25 cellular contexts compared by ENCODE assay signal in genomic region chr6:100144991-100145390, GRCh38.
"Had no signal": no experiment of that assay in that cellular context is flagged by ENCODE, and none has a peak within 500 bp of the region (broad histone marks: within the 10 kb centered on the region; RNA-seq: fewer than 3 reads in every experiment).

No MANE protein-coding gene starts in this region.

- ATAC-seq: naive thymus-derived CD8-positive, alpha-beta T cell; natural killer cell treated with Interleukin-12 subunit alpha and Interleukin-12 subunit beta and Interleukin-15 and Interleukin-18, amount 100 ng/mL, for 72 hours; pancreas; right cardiac atrium; right lobe of liver; stimulated activated effector memory CD8-positive, alpha-beta T cell treated with anti-CD3 and anti-CD28 coated beads, Interleukin-12 subunit alpha, Interleukin-12 subunit beta, amount 100 ng/mL, for 72 hours; stimulated activated naive B cell treated with anti-CD40 and anti-IgM and Interleukin-4, amounts not matched to agents 10 μg/mL and 1 μg/mL and 100 μg/mL, for 72 hours; stimulated activated naive CD8-positive, alpha-beta T cell treated with anti-CD3 and anti-CD28 coated beads, Interleukin-15, amount 100 ng/mL, for 72 hours; stimulated activated naive CD8-positive, alpha-beta T cell treated with anti-CD3 and anti-CD28 coated beads, Interleukin-15, Interleukin-2, amounts not matched to agents 100 U/mL and 50 U/mL, for 24 hours; upper lobe of right lung had no signal

- H3K4me3 ChIP-seq: pancreas, prostate gland, right lobe of liver, sigmoid colon, suprapubic skin, testis, tibial artery, transverse colon, upper lobe of right lung, uterus had no signal

- DNase-seq: naive thymus-derived CD8-positive, alpha-beta T cell; nephron progenitor cell; nucleus accumbens; pancreas; right cardiac atrium; right lobe of liver; sigmoid colon; small intestine; stimulated activated CD4-positive, alpha-beta T cell treated with anti-CD3 and anti-CD28 coated beads, Interleukin-15, amount 100 ng/mL, for 24 hours; stimulated activated CD4-positive, alpha-beta T cell treated with anti-CD3 and anti-CD28 coated beads, Interleukin-2, amount 100 ng/mL, for 24 hours; stimulated activated CD4-positive, alpha-beta T cell treated with anti-CD3 and anti-CD28 coated beads, Interleukin-2, amount 100 ng/mL, for 48 hours; stimulated activated CD4-positive, alpha-beta T cell treated with anti-CD3 and anti-CD28 coated beads, Interleukin-4, amount 100 ng/mL, for 24 hours; stimulated activated naive B cell treated with anti-CD40 and anti-IgM and Interleukin-4, amounts not matched to agents 10 μg/mL and 1 μg/mL and 100 μg/mL, for 72 hours; stimulated activated naive CD8-positive, alpha-beta T cell treated with anti-CD3 and anti-CD28 coated beads, Interleukin-15, amount 100 ng/mL, for 72 hours; stimulated activated naive CD8-positive, alpha-beta T cell treated with anti-CD3 and anti-CD28 coated beads, Interleukin-15, Interleukin-2, amounts not matched to agents 100 U/mL and 50 U/mL, for 24 hours; substantia nigra; testis; tibial artery; transverse colon; upper lobe of right lung; uterus had no signal
